ENCODE assay signal across 10 cellular contexts in genomic region chrX:143632625-143633387, GRCh38. TPM values are rescaled to one million over a fixed set of nuclear protein-coding genes. Genes with fewer than 3 reads are reported as not detected.
DNase-seq lines count a peak whose midpoint lies in the region; ATAC-seq, FAIRE-seq and TF ChIP-seq lines count a peak whose summit lies in the region.
"Had no signal": no experiment of that assay in that cellular context is flagged by ENCODE, and none has a peak within 500 bp of the region (broad histone marks: within the 10 kb centered on the region; RNA-seq: fewer than 3 reads in every experiment).

No MANE protein-coding gene starts in this region.

- no peak overlapping the region for H2BK20ac ChIP-seq in H1 (ENCODE audit: low read length)

- H4K20me1 ChIP-seq in H1 (replicated peaks in 1 of 2; ENCODE audit: control insufficient read depth in 1 of 2, insufficient read depth in 2 of 2, low read length in 2 of 2) = no peaks in the 10 kb centered on the region
- no peaks in the 10 kb centered on the region for H4K20me1 ChIP-seq in neural cell (ENCODE audit: insufficient read depth)

- POLR2A ChIA-PET in H1 (lab: Charles Lee; ENCODE audit: partially characterized antibody) = interaction anchor here (0.6 to 0.8 kb wide), 2 partner anchors 10 to 11 kb away, joined by 3 to 4 read pairs; no protein-coding TSS in a partner anchor
- POLR2A ChIA-PET in HEK293T (lab: Yijun Ruan, JAX) = no interaction called here

- WGBS in H1 (ENCODE audit: extremely low coverage in 1 of 2, insufficient coverage in 1 of 2, insufficient read length in 1 of 2, insufficient replicate concordance in 2 of 2, low coverage in 1 of 2, low lambda C conversion rate in 2 of 2, missing lambda C conversion rate in 1 of 2), 2 experiments = 30% methylated on average over 7 of the region's 7 CpGs; no CpG with 5 or more reads in 1 of the 2 experiments

- DNase-seq in GM12865 (ENCODE audit: low read depth) = peak; percentile 20
- peak; percentile 10 for DNase-seq in MG63
- no peak for DNase-seq in H1 (ENCODE audit: low read depth in 1 of 2, low spot score in 2 of 2)
- DNase-seq in OCI-M2 (lab: John Stamatoyannopoulos, UW; ENCODE audit: unreplicated experiment) = no peak
- no peak for DNase-seq in HCEC 1CT
- no peak for DNase-seq in HEK293T (ENCODE audit: extremely low spot score)
- DNase-seq: foreskin keratinocyte, WERI-Rb-1 had no signal

- H3K36me3 ChIP-seq in MG63 (no peaks in the 10 kb centered on the region), H1 (ENCODE audit: control insufficient read depth in 2 of 4, insufficient read depth in 4 of 4, low read length in 3 of 4) (peaks cover 0 to 22% (median 5%) of the 10 kb centered on the region in 4 experiments; a peak in 4 of 8 replicates), neural cell (ENCODE audit: insufficient read depth, low read length) (no peaks in the 10 kb centered on the region)
- H3K36me3 ChIP-seq: WERI-Rb-1 had no signal

- ATAC-seq in GM18519 (IDR thresholded peaks at IDR 0.05; ENCODE audit: low FRiP score, unreplicated experiment) = no peak
- ATAC-seq: foreskin keratinocyte had no signal

- no peak overlapping the region for H3K18ac ChIP-seq in H1 (ENCODE audit: extremely low read depth, low read length)

- no peak overlapping the region for H4K5ac ChIP-seq in H1 (ENCODE audit: insufficient read length, low read depth, low read length)

- TF ChIP-seq EP300 in H1 (IDR thresholded peaks at IDR 0.05; ENCODE audit: borderline replicate concordance in 1 of 2, low read depth in 2 of 2, low read length in 2 of 2) = no peak
- no peak for TF ChIP-seq EP300 in neural cell (conservative IDR thresholded peaks at IDR 0.05; ENCODE audit: poor library complexity, severe bottlenecking)

- no peak overlapping the region for H2BK12ac ChIP-seq in H1 (ENCODE audit: low read depth, low read length)

- peaks cover 7% of the 10 kb centered on the region; the same call in 1 of the 2 replicates for H3K23me2 ChIP-seq in H1 (ENCODE audit: low read depth, low read length)

- H3K9ac ChIP-seq in H1 (replicated peaks in 1 of 4; ENCODE audit: extremely low read depth in 1 of 4, low read depth in 3 of 4, low read length in 3 of 4) (no peak overlapping the region), neural cell (ENCODE audit: low read length) (peak overlapping the region; percentile 62)

- H3K56ac ChIP-seq in H1 (replicated peaks; ENCODE audit: insufficient read length, low read depth, low read length) = no peak overlapping the region

- CTCF ChIA-PET in H1 (lab: Charles Lee; ENCODE audit: partially characterized antibody) (interaction anchor here (0.7 to 1.2 kb wide), 4 partner anchors 16 to 191 kb away, joined by 3 to 4 read pairs (median 3); no protein-coding TSS in a partner anchor), HEK293T (lab: Yijun Ruan, JAX) (no interaction called here)

- H3F3A ChIP-seq in neural cell (ENCODE audit: insufficient read depth, low read length, poor library complexity, severe bottlenecking) = no peaks in the 10 kb centered on the region

- no peak overlapping the region for H2AK5ac ChIP-seq in H1 (ENCODE audit: low read depth, low read length)

- no peak overlapping the region for H3K14ac ChIP-seq in H1 (ENCODE audit: insufficient read length)

- no peak for TF ChIP-seq POLR2A in H1 (IDR thresholded peaks at IDR 0.05; ENCODE audit: control extremely low read depth in 1 of 2, low read depth in 2 of 2, low read length in 2 of 2)

- H3K23ac ChIP-seq in H1 (ENCODE audit: insufficient read length) = no peak overlapping the region

- no peaks in the 10 kb centered on the region for H3K79me1 ChIP-seq in H1 (ENCODE audit: low read depth, low read length)

- TF ChIP-seq RAD21 in H1 (IDR thresholded peaks at IDR 0.05 in 1 of 2, conservative IDR thresholded peaks at IDR 0.05 in 1 of 2; ENCODE audit: low read depth in 2 of 2, low read length in 2 of 2) (no peak), neural cell (conservative IDR thresholded peaks at IDR 0.05) (no peak)

- H3K4me1 ChIP-seq in H1 (replicated peaks in 1 of 4; ENCODE audit: control insufficient read depth in 3 of 4, insufficient read depth in 4 of 4, low read length in 3 of 4) = peaks cover 0 to 6% (median 0%) of the 10 kb centered on the region in 4 experiments; a peak in 1 of 7 replicates
- H3K4me1 ChIP-seq: foreskin keratinocyte had no signal

- no peak overlapping the region for H4K91ac ChIP-seq in H1 (replicated peaks; ENCODE audit: insufficient read length, low read length)

- H2BK5ac ChIP-seq in H1 (ENCODE audit: low read depth, low read length) = no peak overlapping the region

- H3K4me2 ChIP-seq in H1 (ENCODE audit: insufficient read depth in 1 of 2, low read depth in 2 of 2, low read length in 2 of 2) (peak overlapping the region; percentile 75 to 94), neural cell (ENCODE audit: low read length) (peak overlapping the region; percentile 59)

- no peak for FAIRE-seq in H1 (lab: Jason Lieb, UNC)

- no peak overlapping the region for H2AFZ ChIP-seq in H1 (ENCODE audit: low read length)
- H2AFZ ChIP-seq in neural cell (ENCODE audit: low read depth, low read length) = no peak overlapping the region

- H3K27ac ChIP-seq in H1 (ENCODE audit: low read depth, low read length) (no peak overlapping the region), neural cell (ENCODE audit: low read length) (peak overlapping the region; percentile 16)
- H3K27ac ChIP-seq: foreskin keratinocyte, WERI-Rb-1 had no signal

- H2BK15ac ChIP-seq in H1 (ENCODE audit: low read length) = no peak overlapping the region

- no peaks in the 10 kb centered on the region for H3K27me3 ChIP-seq in MG63
- peaks cover 0 to 5% (median 0%) of the 10 kb centered on the region in 4 experiments; a peak in 2 of 7 replicates for H3K27me3 ChIP-seq in H1 (replicated peaks in 1 of 4; ENCODE audit: control insufficient read depth in 3 of 4, extremely low read depth in 1 of 4, insufficient read depth in 3 of 4, low read length in 3 of 4)
- no peaks in the 10 kb centered on the region for H3K27me3 ChIP-seq in neural cell (ENCODE audit: insufficient read depth, low read depth, low read length)

- H3K9me3 ChIP-seq in MG63 (no peaks in the 10 kb centered on the region), H1 (ENCODE audit: insufficient read depth in 2 of 2, low read depth in 1 of 2, low read length in 1 of 2) (peaks cover 11% of the 10 kb centered on the region in 2 experiments; a peak in 1 of 4 replicates), neural cell (ENCODE audit: low read length) (no peaks in the 10 kb centered on the region)

- no peak for TF ChIP-seq CTCF in GM12865 (IDR thresholded peaks at IDR 0.05; ENCODE audit: insufficient read depth, low read depth, low read length, missing control alignments)
- no peak for TF ChIP-seq CTCF in H1 (IDR thresholded peaks at IDR 0.05; ENCODE audit: control extremely low read depth in 1 of 3, insufficient read depth in 1 of 3, low read depth in 1 of 3, low read length in 3 of 3)
- no peak for TF ChIP-seq CTCF in neural cell (IDR thresholded peaks at IDR 0.05; ENCODE audit: poor library complexity, severe bottlenecking)

- no peaks in the 10 kb centered on the region for H3K9me2 ChIP-seq in neural cell (ENCODE audit: insufficient read depth, low read length)

- H2BK120ac ChIP-seq in H1 (replicated peaks; ENCODE audit: low read depth, low read length) = no peak overlapping the region

- no peak overlapping the region for H4K8ac ChIP-seq in H1 (ENCODE audit: extremely low read depth, insufficient read depth, low read length)

- H3K79me2 ChIP-seq in H1 (ENCODE audit: control insufficient read depth in 1 of 2, insufficient read depth in 2 of 2, low read length in 2 of 2) (0 out of 4 replicates have a peak, but pooled peaks cover 0 to 8% of the 10 kb centered on the region in 2 experiments), neural cell (replicated peaks; ENCODE audit: insufficient read depth, low read length) (no peaks in the 10 kb centered on the region)

- no peak overlapping the region for H3K4ac ChIP-seq in H1 (replicated peaks; ENCODE audit: insufficient read length, low read depth, low read length)

- no peak overlapping the region for H3K4me3 ChIP-seq in GM12865 (ENCODE audit: low read depth, low read length)
- peak overlapping the region; percentile 50 for H3K4me3 ChIP-seq in MG63
- peak overlapping the region; percentile 55 to 83 (median 66); a peak in 7 of 8 replicates for H3K4me3 ChIP-seq in H1 (ENCODE audit: extremely low read depth in 1 of 4, insufficient read depth in 2 of 4, low read depth in 3 of 4, low read length in 4 of 4)
- H3K4me3 ChIP-seq in neural cell (ENCODE audit: low read length) = peak overlapping the region; percentile 76

TF ChIP-seq in H1, 55 proteins besides CTCF, POLR2A, EP300 and RAD21:
- TF ChIP-seq HDAC2 (IDR thresholded peaks at IDR 0.05; ENCODE audit: borderline replicate concordance in 1 of 2, low read depth in 2 of 2, low read length in 2 of 2) (no peak), KDM5A (IDR thresholded peaks at IDR 0.05; ENCODE audit: low read length) (no peak)
TF ChIP-seq in H1: peak in this region for 0.

TF ChIP-seq in neural cell, 6 proteins besides CTCF, POLR2A, EP300 and RAD21 (continues in another document):
- TF ChIP-seq TAF1 (IDR thresholded peaks at IDR 0.05; ENCODE audit: low read depth) (no peak), EZH2 (IDR thresholded peaks at IDR 0.05; ENCODE audit: borderline replicate concordance, insufficient read depth, low read length, poor library complexity, severe bottlenecking) (no peak)

TF ChIP-seq in HEK293T, 16 proteins besides CTCF, POLR2A, EP300 and RAD21 (continues in another document):
- TF ChIP-seq PKNOX1 (IDR thresholded peaks at IDR 0.05) = no peak
- TF ChIP-seq CTBP1 (IDR thresholded peaks at IDR 0.05; ENCODE audit: borderline replicate concordance) = no peak
- TF ChIP-seq ELF4 (IDR thresholded peaks at IDR 0.05) = no peak

RNA-seq across cellular contexts. Expression of gene SLITRK4, which starts 3.1 kb away (rescaled TPM):
- 0.10 and 0.56 TPM in 2 replicates for total RNA-seq in MG63 (2014; rRNA removed; shearing (Covaris generic); ENCODE audit: low replicate concordance)
- 8.1 and 8.2 TPM in 2 replicates for total RNA-seq in H1 (2021; fragmentation: NEBNext Ultra II Directional; extraction: Animal tissue kit (Norgen Biotek cat#: 25700))
- polyA plus RNA-seq in H1 (2011; rRNA removed) (1.7 and 3.1 TPM in 2 replicates), neural cell (3.8 and 4.5 TPM in 2 replicates)
- polyA plus RNA-seq in H1 (2011; cell fraction: cytosol; rRNA removed) = 2.9 TPM
- 3.2 TPM for polyA plus RNA-seq in H1 (2011; cell fraction: nucleus; rRNA removed)
- 3.7 to 7.8 TPM (median 4.9 TPM) in 4 replicates for polyA plus RNA-seq in H1 (2012, experiment 1 of 2)
- polyA plus RNA-seq in H1 (2012, experiment 2 of 2) = 0.52 TPM
- polyA plus RNA-seq in H1 (2013, experiment 1 of 2) = 9.5 TPM
- 8.6 TPM for polyA plus RNA-seq in H1 (2013, experiment 2 of 2)
- 11.0 and 18.2 TPM in 2 replicates for polyA minus RNA-seq in H1 (2011; rRNA and poly(A)+ RNA removed)
- polyA minus RNA-seq in H1 (2011; cell fraction: cytosol; rRNA and poly(A)+ RNA removed) = 4.0 TPM
- polyA minus RNA-seq in H1 (2011; cell fraction: nucleus; rRNA and poly(A)+ RNA removed) = 14.5 TPM
- 20.0 and 24.7 TPM in 2 replicates for polyA minus RNA-seq in neural cell
- total RNA-seq: foreskin keratinocyte had no signal
- polyA plus RNA-seq: foreskin keratinocyte had no signal

Comparison
In these comparisons a context has a peak if more than half of its experiments do, and no peak if none do; other contexts are left out.
1. DNase-seq: peak in GM12865 (single experiment) and MG63 (single experiment); none in H1 (0 of 2), OCI-M2 (single experiment), HCEC 1CT (single experiment) and HEK293T (single experiment).